10 cellular contexts compared by ENCODE assay signal in genomic region chr13:77477299-77477848, GRCh38. TPM values are rescaled to one million over a fixed set of nuclear protein-coding genes. Genes with fewer than 3 reads are reported as not detected.
DNase-seq lines count a peak whose midpoint lies in the region; ATAC-seq and TF ChIP-seq lines count a peak whose summit lies in the region.
"Had no signal": no experiment of that assay in that cellular context is flagged by ENCODE, and none has a peak within 500 bp of the region (broad histone marks: within the 10 kb centered on the region; RNA-seq: fewer than 3 reads in every experiment).

No MANE protein-coding gene starts in this region.

- H3K4me1 ChIP-seq in BLaER1 (peaks cover 13% of the 10 kb centered on the region), adipocyte (ENCODE audit: control insufficient read depth, insufficient read depth, low read length) (peaks cover 63% of the 10 kb centered on the region), mesendoderm (ENCODE audit: control insufficient read depth, low read depth, low read length) (peaks cover 3% of the 10 kb centered on the region), sigmoid colon (no peaks in the 10 kb centered on the region), A673 (ENCODE audit: insufficient read depth, low read length, poor library complexity, severe bottlenecking) (peaks cover 6% of the 10 kb centered on the region)

- H2BK15ac ChIP-seq in mesendoderm (replicated peaks; ENCODE audit: low read depth): peak overlapping the region; percentile 20

- CTCF ChIA-PET in A673 (lab: Charles Lee): no interaction called here

- H3K27ac ChIP-seq in BLaER1 (no peak overlapping the region), mesendoderm (ENCODE audit: low read depth, low read length) (no peak overlapping the region), sigmoid colon (peak overlapping the region in 1 of 4 donors; percentile 26), A673 (ENCODE audit: low read depth, low read length, poor library complexity, severe bottlenecking) (no peak overlapping the region)

- TF ChIP-seq CTCF in sigmoid colon (IDR thresholded peaks at IDR 0.05) (no peak), A673 (conservative IDR thresholded peaks at IDR 0.05; ENCODE audit: low read depth, low read length) (no peak)

- no peak overlapping the region for H4K8ac ChIP-seq in mesendoderm (ENCODE audit: low read depth, low read length)

- intact Hi-C loops in sigmoid colon (cut with DNase I): loop anchor here (5.0 to 10.0 kb wide), 2 partner anchors 150 to 203 kb away; partner anchors contain the start of gene MYCBP2
- intact Hi-C loops in A673 (cut with micrococcal nuclease; ENCODE audit: unreplicated experiment): loop anchor here (5.0 kb wide), 2 partner anchors 90 to 150 kb away; partner anchors contain the start of gene MYCBP2

- no TSS peak for BruUV-seq in A673 (replicated peaks; lab: Mats Ljungman, UMichigan)

- H3K9me3 ChIP-seq in BLaER1 (peaks cover 20% of the 10 kb centered on the region), adipocyte (ENCODE audit: control insufficient read depth, low read length) (no peaks in the 10 kb centered on the region), sigmoid colon (no peaks in the 10 kb centered on the region), A673 (ENCODE audit: low read depth, low read length, poor library complexity, severe bottlenecking) (no peaks in the 10 kb centered on the region)

- H3K23ac ChIP-seq in mesendoderm (ENCODE audit: low read length): no peak overlapping the region

- H2AK5ac ChIP-seq in mesendoderm (ENCODE audit: low read length): no peak overlapping the region

- POLR2A ChIA-PET in A673 (lab: Charles Lee; ENCODE audit: low non-redundant PET): interaction anchor here (0.7 kb wide), 1 partner anchor 1051 kb away, joined by 4 read pairs; no protein-coding TSS in a partner anchor

- H3K27me3 ChIP-seq in BLaER1 (no peaks in the 10 kb centered on the region), adipocyte (replicated peaks; ENCODE audit: control insufficient read depth, insufficient read depth, low read length) (no peaks in the 10 kb centered on the region), mesendoderm (ENCODE audit: insufficient read depth, low read length, poor library complexity) (no peaks in the 10 kb centered on the region), sigmoid colon (no peaks in the 10 kb centered on the region), A673 (replicated peaks; ENCODE audit: insufficient read depth, low read depth, low read length, poor library complexity) (no peaks in the 10 kb centered on the region)

- no peaks in the 10 kb centered on the region for H3K36me3 ChIP-seq in BLaER1
- no peaks in the 10 kb centered on the region for H3K36me3 ChIP-seq in adipocyte (ENCODE audit: control insufficient read depth, insufficient read depth, low read length, severe bottlenecking)
- no peaks in the 10 kb centered on the region for H3K36me3 ChIP-seq in mesendoderm (ENCODE audit: control insufficient read depth, insufficient read depth, low read length)
- H3K36me3 ChIP-seq in sigmoid colon: no peaks in the 10 kb centered on the region
- H3K36me3 ChIP-seq in A673 (ENCODE audit: insufficient read depth, low read length, poor library complexity, severe bottlenecking): no peaks in the 10 kb centered on the region

- H3K79me1 ChIP-seq in mesendoderm (ENCODE audit: low read length): no peaks in the 10 kb centered on the region

- no peak overlapping the region for H3K4ac ChIP-seq in mesendoderm (ENCODE audit: low read depth, low read length)

- no peak overlapping the region for H2BK120ac ChIP-seq in mesendoderm (ENCODE audit: low read depth, low read length)

- H3K4me3 ChIP-seq in BLaER1 (no peak overlapping the region), adipocyte (ENCODE audit: low read length) (peak overlapping the region; percentile 79), mesendoderm (ENCODE audit: low read length) (no peak overlapping the region), sigmoid colon (no peak overlapping the region), A673 (ENCODE audit: low read depth, low read length, poor library complexity, severe bottlenecking) (no peak overlapping the region)

- peak; percentile 9 for ATAC-seq in GM21723 (IDR thresholded peaks at IDR 0.05; ENCODE audit: unreplicated experiment)
- ATAC-seq in HG02938 (IDR thresholded peaks at IDR 0.05; ENCODE audit: unreplicated experiment): no peak

- H3K4me2 ChIP-seq in BLaER1: peak overlapping the region; percentile 64
- H3K4me2 ChIP-seq in mesendoderm (ENCODE audit: low read length): no peak overlapping the region

- H3K18ac ChIP-seq in mesendoderm (ENCODE audit: low read length): no peak overlapping the region

- no peaks in the 10 kb centered on the region for H3K79me2 ChIP-seq in mesendoderm (ENCODE audit: control insufficient read depth, insufficient read depth, low read length)

- no CpG with 5 or more reads among the region's 3 CpGs for WGBS in mesendoderm (ENCODE audit: extremely low coverage, insufficient coverage, low lambda C conversion rate)
- WGBS in sigmoid colon, 2 donors: 78 to 85% methylated on average over 3 of the region's 3 CpGs

- H2BK5ac ChIP-seq in mesendoderm (ENCODE audit: low read length): no peak overlapping the region

- DNase-seq in adipocyte (ENCODE audit: low read depth) (no peak), mesendoderm (no peak), sigmoid colon (no peak), activated gamma-delta T cell (lab: John Stamatoyannopoulos, UW) (no peak), A673 (ENCODE audit: low spot score) (no peak)
- DNase-seq: NCI-H1930 had no signal

- no peak for TF ChIP-seq POLR2A in sigmoid colon (IDR thresholded peaks at IDR 0.05)

- no peak overlapping the region for H3K56ac ChIP-seq in mesendoderm (ENCODE audit: low read length)

- 0 out of 2 replicates have a peak overlapping the region, but pooled peaks have one; percentile 51 for H3K9ac ChIP-seq in BLaER1
- H3K9ac ChIP-seq in adipocyte (ENCODE audit: low read length): peak overlapping the region; percentile 89
- H3K9ac ChIP-seq in mesendoderm (ENCODE audit: low read length): no peak overlapping the region

- no peaks in the 10 kb centered on the region for H4K20me1 ChIP-seq in BLaER1

- no peak overlapping the region for H4K5ac ChIP-seq in mesendoderm (ENCODE audit: low read length)

- TF ChIP-seq EP300 in sigmoid colon (IDR thresholded peaks at IDR 0.05): no peak

RNA-seq across cellular contexts. Expression of gene SCEL, which starts 58.1 kb away (rescaled TPM):
- 0.07 TPM for polyA plus RNA-seq in mesendoderm (2013, experiment 1 of 2)
- polyA plus RNA-seq in mesendoderm (2013, experiment 2 of 2): 0.04 TPM
- total RNA-seq in sigmoid colon (not detected), A673 (2021) (0.15 TPM in 1 of 2 replicates, not detected in the other)
- polyA plus RNA-seq in sigmoid colon: 1 to 10 TPM in 2 of 3 donors, under 1 TPM in 1; 0.54 to 2.4 (median 2.1) TPM
- total RNA-seq: lung microvascular endothelial cell had no signal
